ENCODE assay signal across 20 cellular contexts in genomic region chr1:97392701-97393100, GRCh38.
"Had no signal": no experiment of that assay in that cellular context is flagged by ENCODE, and none has a peak within 500 bp of the region (broad histone marks: within the 10 kb centered on the region; RNA-seq: fewer than 3 reads in every experiment).

No MANE protein-coding gene starts in this region.

- DNase-seq: activated CD4-positive, alpha-beta T cell treated with anti-CD3 and anti-CD28 coated beads for 4 hours; activated CD4-positive, alpha-beta T cell treated with anti-CD3 and anti-CD28 coated beads, Interleukin-2, amount 50 U/mL, for 4 hours; activated CD4-positive, CD25-positive, alpha-beta regulatory T cell; activated effector memory CD4-positive, alpha-beta T cell treated with anti-CD3 and anti-CD28 coated beads, Interleukin-2, amount 50 U/mL, for 16 hours; activated naive CD4-positive, alpha-beta T cell treated with anti-CD3 and anti-CD28 coated beads for 36 hours; activated naive CD8-positive, alpha-beta T cell treated with anti-CD3 and anti-CD28 coated beads for 36 hours; adrenal gland; central memory CD4-positive, alpha-beta T cell; effector CD4-positive, alpha-beta T cell; foreskin fibroblast; heart right ventricle; naive thymus-derived CD8-positive, alpha-beta T cell; nucleus accumbens; pancreas; sigmoid colon; stimulated activated naive CD4-positive, alpha-beta T cell treated with Interleukin-2 at 50 U/mL for 16 hours had no signal

- ATAC-seq: heart right ventricle; naive thymus-derived CD8-positive, alpha-beta T cell; pancreas had no signal

- H3K4me3 ChIP-seq: adrenal gland, ascending aorta, breast epithelium, heart right ventricle, pancreas, prostate gland, sigmoid colon, tibial nerve had no signal
